23 cellular contexts compared by ENCODE assay signal in the genomic region with DNA sequence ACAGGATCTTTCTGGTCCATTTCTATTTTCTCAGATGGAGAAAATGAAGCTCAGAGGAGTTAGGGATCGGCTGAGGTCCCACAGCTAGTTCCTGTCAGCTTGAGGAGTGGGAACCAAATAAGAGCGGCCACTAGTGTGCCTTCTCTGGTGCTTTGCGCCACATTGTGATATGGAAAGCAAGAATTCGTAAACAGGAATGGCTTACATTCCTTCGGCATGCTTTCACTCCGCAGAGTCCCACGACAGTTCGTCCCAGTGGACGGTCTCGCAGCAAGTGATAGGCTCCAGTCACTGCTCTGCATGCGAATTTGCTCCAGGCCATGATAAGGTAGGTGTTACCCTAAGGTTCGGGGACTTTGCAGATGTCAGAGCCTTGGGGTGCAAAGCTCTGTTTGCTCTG. TPM values are rescaled to one million over a fixed set of nuclear protein-coding genes. Genes with fewer than 3 reads are reported as not detected.
DNase-seq lines count a peak whose midpoint lies in the region; ATAC-seq and TF ChIP-seq lines count a peak whose summit lies in the region.
"Had no signal": no experiment of that assay in that cellular context is flagged by ENCODE, and none has a peak within 500 bp of the region (broad histone marks: within the 10 kb centered on the region; RNA-seq: fewer than 3 reads in every experiment).

No MANE protein-coding gene starts in this region.

- H3K79me2 ChIP-seq in GM23338 (replicated peaks; ENCODE audit: insufficient read depth) (no peaks in the 10 kb centered on the region), osteoblast (ENCODE audit: insufficient read depth, low read length) (no peaks in the 10 kb centered on the region)

- no peaks in the 10 kb centered on the region for H3K9me3 Mint-ChIP-seq in GM23338
- H3K9me3 Mint-ChIP-seq: CD4-positive, alpha-beta memory T cell had no signal

- no peaks in the 10 kb centered on the region for H3K4me1 Mint-ChIP-seq in GM23338
- H3K4me1 Mint-ChIP-seq: CD14-positive monocyte; CD4-positive, alpha-beta memory T cell; CD4-positive, CD25-positive, alpha-beta regulatory T cell; CD8-positive, alpha-beta memory T cell had no signal

- TF ChIP-seq CTCF in GM23338 (conservative IDR thresholded peaks at IDR 0.05; ENCODE audit: low read depth in 2 of 2) = no peak
- no peak for TF ChIP-seq CTCF in osteoblast (IDR thresholded peaks at IDR 0.05; ENCODE audit: extremely low read depth, low read depth, low read length)

- H3K36me3 ChIP-seq in GM23338 (ENCODE audit: insufficient read depth) (no peaks in the 10 kb centered on the region), SJCRH30 (no peaks in the 10 kb centered on the region), osteoblast (ENCODE audit: insufficient read depth, low read length) (no peaks in the 10 kb centered on the region)
- H3K36me3 ChIP-seq: BE2C, BLaER1 had no signal

- no peaks in the 10 kb centered on the region for H3K27me3 Mint-ChIP-seq in GM23338 (ENCODE audit: insufficient read depth, low read depth, poor library complexity)
- H3K27me3 Mint-ChIP-seq: CD4-positive, CD25-positive, alpha-beta regulatory T cell had no signal

- no peaks in the 10 kb centered on the region for H3K36me3 Mint-ChIP-seq in GM23338 (ENCODE audit: low read depth)
- H3K36me3 Mint-ChIP-seq: CD14-positive monocyte; CD4-positive, alpha-beta memory T cell; CD4-positive, CD25-positive, alpha-beta regulatory T cell; CD8-positive, alpha-beta memory T cell had no signal

- no peaks in the 10 kb centered on the region for H3K9me2 ChIP-seq in GM23338 (ENCODE audit: insufficient read depth)

- H3K27ac Mint-ChIP-seq in GM23338 = no peak overlapping the region
- H3K27ac Mint-ChIP-seq: CD4-positive, alpha-beta memory T cell; CD4-positive, CD25-positive, alpha-beta regulatory T cell; CD8-positive, alpha-beta memory T cell had no signal

- H3K27me3 ChIP-seq in GM23338 (ENCODE audit: insufficient read depth) (no peaks in the 10 kb centered on the region), SJCRH30 (no peaks in the 10 kb centered on the region), osteoblast (ENCODE audit: insufficient read depth, low read length) (no peaks in the 10 kb centered on the region)
- H3K27me3 ChIP-seq: BE2C, BLaER1 had no signal

- H4K20me1 ChIP-seq in GM23338 (replicated peaks; ENCODE audit: insufficient read depth) (no peaks in the 10 kb centered on the region), osteoblast (ENCODE audit: insufficient read depth, low read length) (no peaks in the 10 kb centered on the region)
- H4K20me1 ChIP-seq: BLaER1 had no signal

- no peaks in the 10 kb centered on the region for H3F3A ChIP-seq in GM23338 (replicated peaks; ENCODE audit: low read depth)

- H3K27ac ChIP-seq in GM23338 (ENCODE audit: low read depth) = no peak overlapping the region
- peak overlapping the region; percentile 99 for H3K27ac ChIP-seq in SJCRH30
- no peak overlapping the region for H3K27ac ChIP-seq in osteoblast (ENCODE audit: low read depth, low read length)
- H3K27ac ChIP-seq: 22Rv1, A549, BLaER1 had no signal

- in situ Hi-C loops in ACHN (cut with HindIII; ENCODE audit: low pct_ligation_motif_present, low pct_unique_long_range_greater_than_20kb, low sequenced_read_pairs) = no loop called here

- H3K4me2 ChIP-seq in GM23338 = no peak overlapping the region
- no peak overlapping the region for H3K4me2 ChIP-seq in osteoblast (ENCODE audit: insufficient read depth, low read length)
- H3K4me2 ChIP-seq: A549, BLaER1 had no signal

- ATAC-seq in GM23338 = no peak
- ATAC-seq in GM18520 (IDR thresholded peaks at IDR 0.05; ENCODE audit: unreplicated experiment) = no peak

- H3K9me3 ChIP-seq in SJCRH30 (replicated peaks) = no peaks in the 10 kb centered on the region
- no peaks in the 10 kb centered on the region for H3K9me3 ChIP-seq in osteoblast (ENCODE audit: low read depth, low read length)
- H3K9me3 ChIP-seq: A549, BE2C, BLaER1 had no signal

- H3K4me1 ChIP-seq in GM23338 (ENCODE audit: insufficient read depth) (no peaks in the 10 kb centered on the region), SJCRH30 (peaks cover 19% of the 10 kb centered on the region), osteoblast (ENCODE audit: insufficient read depth, low read length) (no peaks in the 10 kb centered on the region)
- H3K4me1 ChIP-seq: A549, BE2C had no signal

- no peak overlapping the region for H3K4me3 Mint-ChIP-seq in GM23338
- H3K4me3 Mint-ChIP-seq: CD14-positive monocyte; CD4-positive, alpha-beta memory T cell; CD4-positive, CD25-positive, alpha-beta regulatory T cell; CD8-positive, alpha-beta memory T cell had no signal

- DNase-seq in GM23338 (ENCODE audit: low spot score) = peak; percentile 17
- DNase-seq in SJCRH30 = peak; percentile 75 to 83
- DNase-seq in ecto neural progenitor cell (ENCODE audit: low spot score) = peak; percentile 36
- peak; percentile 76 for DNase-seq in osteoblast (ENCODE audit: insufficient read length, low spot score, missing footprints)
- no peak for DNase-seq in ACHN
- no peak for DNase-seq in NCI-H187 (lab: John Stamatoyannopoulos, UW)
- no peak for DNase-seq in SKM-1 (lab: John Stamatoyannopoulos, UW; ENCODE audit: unreplicated experiment)
- DNase-seq: BE2C; C1 segment of cervical spinal cord; CD4-positive, alpha-beta memory T cell; CD4-positive, CD25-positive, alpha-beta regulatory T cell; CD8-positive, alpha-beta memory T cell; COR-L47; DMS 273 treated with DMSO at 0.1 percent for 48 hours; DMS79 treated with DMSO at 0.1 percent for 48 hours; GF-D8 had no signal

- H2AFZ ChIP-seq in GM23338 = no peak overlapping the region
- H2AFZ ChIP-seq in osteoblast (ENCODE audit: low read length) = no peak overlapping the region

- no peak overlapping the region for H3K4me3 ChIP-seq in GM23338
- H3K4me3 ChIP-seq in SJCRH30 = peak overlapping the region; percentile 44
- H3K4me3 ChIP-seq in osteoblast (ENCODE audit: insufficient read depth, low read length) = no peak overlapping the region
- H3K4me3 ChIP-seq: A549, BLaER1 had no signal

TF ChIP-seq in GM23338, 12 proteins besides CTCF, POLR2A, EP300 and RAD21 (continues in another document):
- no peak for TF ChIP-seq EZH2phosphoT487 (IDR thresholded peaks at IDR 0.05; ENCODE audit: unreplicated experiment)
- TF ChIP-seq, protein P1, sequence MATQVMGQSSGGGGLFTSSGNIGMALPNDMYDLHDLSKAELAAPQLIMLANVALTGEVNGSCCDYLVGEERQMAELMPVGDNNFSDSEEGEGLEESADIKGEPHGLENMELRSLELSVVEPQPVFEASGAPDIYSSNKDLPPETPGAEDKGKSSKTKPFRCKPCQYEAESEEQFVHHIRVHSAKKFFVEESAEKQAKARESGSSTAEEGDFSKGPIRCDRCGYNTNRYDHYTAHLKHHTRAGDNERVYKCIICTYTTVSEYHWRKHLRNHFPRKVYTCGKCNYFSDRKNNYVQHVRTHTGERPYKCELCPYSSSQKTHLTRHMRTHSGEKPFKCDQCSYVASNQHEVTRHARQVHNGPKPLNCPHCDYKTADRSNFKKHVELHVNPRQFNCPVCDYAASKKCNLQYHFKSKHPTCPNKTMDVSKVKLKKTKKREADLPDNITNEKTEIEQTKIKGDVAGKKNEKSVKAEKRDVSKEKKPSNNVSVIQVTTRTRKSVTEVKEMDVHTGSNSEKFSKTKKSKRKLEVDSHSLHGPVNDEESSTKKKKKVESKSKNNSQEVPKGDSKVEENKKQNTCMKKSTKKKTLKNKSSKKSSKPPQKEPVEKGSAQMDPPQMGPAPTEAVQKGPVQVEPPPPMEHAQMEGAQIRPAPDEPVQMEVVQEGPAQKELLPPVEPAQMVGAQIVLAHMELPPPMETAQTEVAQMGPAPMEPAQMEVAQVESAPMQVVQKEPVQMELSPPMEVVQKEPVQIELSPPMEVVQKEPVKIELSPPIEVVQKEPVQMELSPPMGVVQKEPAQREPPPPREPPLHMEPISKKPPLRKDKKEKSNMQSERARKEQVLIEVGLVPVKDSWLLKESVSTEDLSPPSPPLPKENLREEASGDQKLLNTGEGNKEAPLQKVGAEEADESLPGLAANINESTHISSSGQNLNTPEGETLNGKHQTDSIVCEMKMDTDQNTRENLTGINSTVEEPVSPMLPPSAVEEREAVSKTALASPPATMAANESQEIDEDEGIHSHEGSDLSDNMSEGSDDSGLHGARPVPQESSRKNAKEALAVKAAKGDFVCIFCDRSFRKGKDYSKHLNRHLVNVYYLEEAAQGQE (IDR thresholded peaks at IDR 0.05; ENCODE audit: unreplicated experiment) = no peak

RNA-seq across cellular contexts. Expression of a gene that starts 41.5 kb away (rescaled TPM):
- not detected in 2 replicates for total RNA-seq in GM23338 (2014; rRNA removed; shearing (Covaris generic))
- polyA plus RNA-seq in GM23338 (2016; fragmentation: Nextera tagmentation; extraction: Ambion mirVana) = not detected in 2 replicates
- not detected in 2 replicates for total RNA-seq in SJCRH30 (2014; rRNA removed; shearing (Covaris generic))
- total RNA-seq in osteoblast = not detected in 2 replicates
- total RNA-seq: A172; CD4-positive, alpha-beta memory T cell; CD4-positive, CD25-positive, alpha-beta regulatory T cell; CD8-positive, alpha-beta memory T cell had no signal
- polyA plus RNA-seq: A549; AG04450; CD14-positive monocyte; CD4-positive, alpha-beta memory T cell; CD4-positive, CD25-positive, alpha-beta regulatory T cell; CD8-positive, alpha-beta memory T cell had no signal

RNA-seq across cellular contexts. Expression of a gene that starts 55.2 kb away (rescaled TPM):
- total RNA-seq in GM23338 (2014; rRNA removed; shearing (Covaris generic)) = 9.4 and 9.5 TPM in 2 replicates
- 33.7 and 34.6 TPM in 2 replicates for polyA plus RNA-seq in GM23338 (2016; fragmentation: Nextera tagmentation; extraction: Ambion mirVana)
- 22.7 and 23.8 TPM in 2 replicates for total RNA-seq in SJCRH30 (2014; rRNA removed; shearing (Covaris generic))
- 6.9 and 10.6 TPM in 2 replicates for total RNA-seq in osteoblast

Comparison
In these comparisons a context has a peak if more than half of its experiments do, and no peak if none do; other contexts are left out.
1. DNase-seq: peak in GM23338 (single experiment), SJCRH30 (2 of 2), ecto neural progenitor cell (single experiment) and osteoblast (single experiment); none in ACHN (single experiment), NCI-H187 (0 of 2) and SKM-1 (single experiment).